1 cellular context compared by ENCODE assay signal in genomic region chr12:117042171-117042809, GRCh38.
TF ChIP-seq lines count a peak whose summit lies in the region.

No MANE protein-coding gene starts in this region.

TF ChIP-seq in K562, 482 proteins besides CTCF, POLR2A, EP300 and RAD21 (continued from another document and continues in another):
- no peak for TF ChIP-seq ZNF280A (IDR thresholded peaks at IDR 0.05; ENCODE audit: low read depth, partially characterized antibody)
- TF ChIP-seq, protein P1, sequence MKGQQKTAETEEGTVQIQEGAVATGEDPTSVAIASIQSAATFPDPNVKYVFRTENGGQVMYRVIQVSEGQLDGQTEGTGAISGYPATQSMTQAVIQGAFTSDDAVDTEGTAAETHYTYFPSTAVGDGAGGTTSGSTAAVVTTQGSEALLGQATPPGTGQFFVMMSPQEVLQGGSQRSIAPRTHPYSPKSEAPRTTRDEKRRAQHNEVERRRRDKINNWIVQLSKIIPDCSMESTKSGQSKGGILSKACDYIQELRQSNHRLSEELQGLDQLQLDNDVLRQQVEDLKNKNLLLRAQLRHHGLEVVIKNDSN (CRISPR knock-in tag; IDR thresholded peaks at IDR 0.05) = peak; percentile 19; the same call in 1 of the 2 replicates
- no peak for TF ChIP-seq BRD4 (IDR thresholded peaks at IDR 0.05)
- no peak for TF ChIP-seq HDGF (IDR thresholded peaks at IDR 0.05)
- peak; percentile 87; the same call in 1 of the 2 replicates for TF ChIP-seq ERF (CRISPR knock-in tag; IDR thresholded peaks at IDR 0.05)
- TF ChIP-seq ZBTB43 (CRISPR knock-in tag; IDR thresholded peaks at IDR 0.05) = no peak
- TF ChIP-seq RBM15 (IDR thresholded peaks at IDR 0.05; ENCODE audit: insufficient read depth, low read length) = no peak
- no peak for TF ChIP-seq RBM22 (IDR thresholded peaks at IDR 0.05; ENCODE audit: low read depth, low read length, poor library complexity, severe bottlenecking)
- no peak for TF ChIP-seq SREBF2 (CRISPR knock-in tag; IDR thresholded peaks at IDR 0.05)
- no peak for TF ChIP-seq CEBPZ (IDR thresholded peaks at IDR 0.05; ENCODE audit: borderline replicate concordance, low read depth, low read length)
- TF ChIP-seq SRSF3 (IDR thresholded peaks at IDR 0.05; ENCODE audit: insufficient read depth, low read length) = no peak
- TF ChIP-seq HES1 (IDR thresholded peaks at IDR 0.05; ENCODE audit: low read depth) = peak; percentile 97
- no peak for TF ChIP-seq ZNF354B (CRISPR knock-in tag; IDR thresholded peaks at IDR 0.05)
- peak; percentile 67 for TF ChIP-seq FOS (IDR thresholded peaks at IDR 0.05; ENCODE audit: extremely low read depth, insufficient read length)
- TF ChIP-seq ZNF174 (CRISPR knock-in tag; IDR thresholded peaks at IDR 0.05) = no peak
- peak; percentile 15 for TF ChIP-seq HNRNPLL (IDR thresholded peaks at IDR 0.05; ENCODE audit: low read depth, low read length, poor library complexity, severe bottlenecking)
- TF ChIP-seq RREB1 (CRISPR knock-in tag; IDR thresholded peaks at IDR 0.05) = peak; percentile 83
- no peak for TF ChIP-seq TAF7 (tag; IDR thresholded peaks at IDR 0.05)
- TF ChIP-seq ZNF586 (CRISPR knock-in tag; conservative IDR thresholded peaks at IDR 0.05) = no peak
- peak; percentile 89 to 99 for TF ChIP-seq MAZ (CRISPR knock-in tag; conservative IDR thresholded peaks at IDR 0.05 in 1 of 2, IDR thresholded peaks at IDR 0.05 in 1 of 2)
- TF ChIP-seq SMARCC2 (IDR thresholded peaks at IDR 0.05; ENCODE audit: low read depth) = peak; percentile 100
- TF ChIP-seq ZNF408 (CRISPR knock-in tag; IDR thresholded peaks at IDR 0.05; ENCODE audit: low read depth) = no peak
- peak; percentile 100 for TF ChIP-seq CBFA2T2 (conservative IDR thresholded peaks at IDR 0.05)
- no peak for TF ChIP-seq FOXK1 (CRISPR knock-in tag; IDR thresholded peaks at IDR 0.05; ENCODE audit: borderline replicate concordance)
- TF ChIP-seq PRDM10 (IDR thresholded peaks at IDR 0.05; ENCODE audit: partially characterized antibody) = peak; percentile 61
- no peak for TF ChIP-seq ZNF232 (CRISPR knock-in tag; IDR thresholded peaks at IDR 0.05)
- TF ChIP-seq, protein P2, sequence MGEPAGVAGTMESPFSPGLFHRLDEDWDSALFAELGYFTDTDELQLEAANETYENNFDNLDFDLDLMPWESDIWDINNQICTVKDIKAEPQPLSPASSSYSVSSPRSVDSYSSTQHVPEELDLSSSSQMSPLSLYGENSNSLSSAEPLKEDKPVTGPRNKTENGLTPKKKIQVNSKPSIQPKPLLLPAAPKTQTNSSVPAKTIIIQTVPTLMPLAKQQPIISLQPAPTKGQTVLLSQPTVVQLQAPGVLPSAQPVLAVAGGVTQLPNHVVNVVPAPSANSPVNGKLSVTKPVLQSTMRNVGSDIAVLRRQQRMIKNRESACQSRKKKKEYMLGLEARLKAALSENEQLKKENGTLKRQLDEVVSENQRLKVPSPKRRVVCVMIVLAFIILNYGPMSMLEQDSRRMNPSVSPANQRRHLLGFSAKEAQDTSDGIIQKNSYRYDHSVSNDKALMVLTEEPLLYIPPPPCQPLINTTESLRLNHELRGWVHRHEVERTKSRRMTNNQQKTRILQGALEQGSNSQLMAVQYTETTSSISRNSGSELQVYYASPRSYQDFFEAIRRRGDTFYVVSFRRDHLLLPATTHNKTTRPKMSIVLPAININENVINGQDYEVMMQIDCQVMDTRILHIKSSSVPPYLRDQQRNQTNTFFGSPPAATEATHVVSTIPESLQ (CRISPR knock-in tag; IDR thresholded peaks at IDR 0.05) = no peak
- TF ChIP-seq ARID2 (IDR thresholded peaks at IDR 0.05) = no peak
- TF ChIP-seq, protein P3, sequence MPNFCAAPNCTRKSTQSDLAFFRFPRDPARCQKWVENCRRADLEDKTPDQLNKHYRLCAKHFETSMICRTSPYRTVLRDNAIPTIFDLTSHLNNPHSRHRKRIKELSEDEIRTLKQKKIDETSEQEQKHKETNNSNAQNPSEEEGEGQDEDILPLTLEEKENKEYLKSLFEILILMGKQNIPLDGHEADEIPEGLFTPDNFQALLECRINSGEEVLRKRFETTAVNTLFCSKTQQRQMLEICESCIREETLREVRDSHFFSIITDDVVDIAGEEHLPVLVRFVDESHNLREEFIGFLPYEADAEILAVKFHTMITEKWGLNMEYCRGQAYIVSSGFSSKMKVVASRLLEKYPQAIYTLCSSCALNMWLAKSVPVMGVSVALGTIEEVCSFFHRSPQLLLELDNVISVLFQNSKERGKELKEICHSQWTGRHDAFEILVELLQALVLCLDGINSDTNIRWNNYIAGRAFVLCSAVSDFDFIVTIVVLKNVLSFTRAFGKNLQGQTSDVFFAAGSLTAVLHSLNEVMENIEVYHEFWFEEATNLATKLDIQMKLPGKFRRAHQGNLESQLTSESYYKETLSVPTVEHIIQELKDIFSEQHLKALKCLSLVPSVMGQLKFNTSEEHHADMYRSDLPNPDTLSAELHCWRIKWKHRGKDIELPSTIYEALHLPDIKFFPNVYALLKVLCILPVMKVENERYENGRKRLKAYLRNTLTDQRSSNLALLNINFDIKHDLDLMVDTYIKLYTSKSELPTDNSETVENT (CRISPR knock-in tag; IDR thresholded peaks at IDR 0.05) = no peak
- peak; percentile 53 for TF ChIP-seq ZBTB1 (CRISPR knock-in tag; IDR thresholded peaks at IDR 0.05; ENCODE audit: borderline replicate concordance, low read depth)
- TF ChIP-seq, protein P4, sequence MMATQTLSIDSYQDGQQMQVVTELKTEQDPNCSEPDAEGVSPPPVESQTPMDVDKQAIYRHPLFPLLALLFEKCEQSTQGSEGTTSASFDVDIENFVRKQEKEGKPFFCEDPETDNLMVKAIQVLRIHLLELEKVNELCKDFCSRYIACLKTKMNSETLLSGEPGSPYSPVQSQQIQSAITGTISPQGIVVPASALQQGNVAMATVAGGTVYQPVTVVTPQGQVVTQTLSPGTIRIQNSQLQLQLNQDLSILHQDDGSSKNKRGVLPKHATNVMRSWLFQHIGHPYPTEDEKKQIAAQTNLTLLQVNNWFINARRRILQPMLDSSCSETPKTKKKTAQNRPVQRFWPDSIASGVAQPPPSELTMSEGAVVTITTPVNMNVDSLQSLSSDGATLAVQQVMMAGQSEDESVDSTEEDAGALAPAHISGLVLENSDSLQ (IDR thresholded peaks at IDR 0.05) = peak; percentile 67; the same call in 1 of the 2 replicates
